Comparison of ENCODE assay signal across 8 cellular contexts in genomic region chr12:9651265-9651729, GRCh38. TPM values are rescaled to one million over a fixed set of nuclear protein-coding genes. Genes with fewer than 3 reads are reported as not detected.
A peak's percentile ranks its signal among the peaks of the same experiment; 100 is the strongest.
DNase-seq lines count a peak whose midpoint lies in the region; ATAC-seq and FAIRE-seq lines count a peak whose summit lies in the region.

No MANE protein-coding gene starts in this region.

- H3K79me2 ChIP-seq in trophoblast cell (ENCODE audit: control insufficient read depth, insufficient read depth, low read length, poor library complexity), result peaks cover 11% of the 10 kb centered on the region

- H3K4ac ChIP-seq in trophoblast cell (ENCODE audit: low read depth, low read length), result peak overlapping the region; percentile 86

- no peaks in the 10 kb centered on the region for H3K27me3 ChIP-seq in trophoblast cell (ENCODE audit: insufficient read depth, low read length)

- no peak overlapping the region for H3K4me2 ChIP-seq in trophoblast cell (ENCODE audit: low read length)

- peak overlapping the region; percentile 74 for H3K14ac ChIP-seq in trophoblast cell (ENCODE audit: low read length)

- peaks cover 3 to 4% of the 10 kb centered on the region in 2 experiments for H3K36me3 ChIP-seq in trophoblast cell (ENCODE audit: control insufficient read depth in 1 of 2, insufficient read depth in 2 of 2, low read length in 2 of 2)

- peak overlapping the region; percentile 36 for H2BK12ac ChIP-seq in trophoblast cell (ENCODE audit: low read length)

- no peak for FAIRE-seq in RCC 7860 (lab: Jason Lieb, UNC)

- no peak overlapping the region for H3K4me3 ChIP-seq in trophoblast cell (ENCODE audit: low read depth, low read length)

- no peak overlapping the region for H3K9ac ChIP-seq in trophoblast cell (ENCODE audit: low read length)

- peak overlapping the region; percentile 8 for H3K27ac ChIP-seq in trophoblast cell (ENCODE audit: low read depth, low read length)

- H3K4me1 ChIP-seq in trophoblast cell (ENCODE audit: control insufficient read depth in 1 of 2, insufficient read depth in 2 of 2, low read length in 2 of 2), result peaks cover 18 to 27% of the 10 kb centered on the region in 2 experiments

- ATAC-seq in GM21825 (IDR thresholded peaks at IDR 0.05; ENCODE audit: unreplicated experiment), result no peak
- no peak for ATAC-seq in HG02870 (IDR thresholded peaks at IDR 0.05; ENCODE audit: unreplicated experiment)
- no peak for ATAC-seq in HG02678 (IDR thresholded peaks at IDR 0.05; ENCODE audit: unreplicated experiment)

- no peak overlapping the region for H4K12ac ChIP-seq in trophoblast cell (ENCODE audit: low read depth, low read length)

- H3K79me1 ChIP-seq in trophoblast cell (ENCODE audit: low read length), result peaks cover 24% of the 10 kb centered on the region

- peak overlapping the region; percentile 53 for H4K8ac ChIP-seq in trophoblast cell (ENCODE audit: low read depth, low read length)

- peak overlapping the region; percentile 41 for H2AK5ac ChIP-seq in trophoblast cell (ENCODE audit: low read length)

- peak overlapping the region; percentile 14 for H2BK5ac ChIP-seq in trophoblast cell (ENCODE audit: low read depth, low read length, poor library complexity)

- H2BK120ac ChIP-seq in trophoblast cell (ENCODE audit: insufficient read depth, low read length, poor library complexity), result peak overlapping the region; percentile 83

- no peaks in the 10 kb centered on the region for H3K9me3 ChIP-seq in trophoblast cell (ENCODE audit: insufficient read depth, low read depth, low read length)

- DNase-seq in GF-D8 (lab: John Stamatoyannopoulos, UW), result peak; percentile 57
- DNase-seq in RCC 7860 (ENCODE audit: low spot score), result peak; percentile 43
- DNase-seq in central memory CD4-positive, alpha-beta T cell, result peak; percentile 37
- DNase-seq in trophoblast cell, result peak in 1 of 2 donors; percentile 18
- no peak for DNase-seq in NCI-H2081 treated with DMSO at 0.1 percent for 48 hours (lab: John Stamatoyannopoulos, UW)

- H3K23ac ChIP-seq in trophoblast cell (ENCODE audit: low read length), result no peak overlapping the region

- H3K18ac ChIP-seq in trophoblast cell (ENCODE audit: low read length), result peak overlapping the region; percentile 98

- H4K91ac ChIP-seq in trophoblast cell (ENCODE audit: low read depth, low read length), result peak overlapping the region; percentile 18

- peak overlapping the region; percentile 45 for H2AFZ ChIP-seq in trophoblast cell (ENCODE audit: insufficient read depth, low read length, poor library complexity)

- WGBS in trophoblast cell (ENCODE audit: extremely low coverage, insufficient coverage, insufficient read length), result no CpG with 5 or more reads among the region's 3 CpGs

RNA-seq across cellular contexts. Expression of gene CLEC2D, which starts 18.2 kb away (rescaled TPM):
- polyA plus RNA-seq in trophoblast cell (2013), result 2.8 TPM in 2 replicates

RNA-seq across cellular contexts. Expression of gene KLRB1, which starts 43.6 kb away (rescaled TPM):
- polyA plus RNA-seq in trophoblast cell (2013), result not detected in 2 replicates
